In the genomic region with DNA sequence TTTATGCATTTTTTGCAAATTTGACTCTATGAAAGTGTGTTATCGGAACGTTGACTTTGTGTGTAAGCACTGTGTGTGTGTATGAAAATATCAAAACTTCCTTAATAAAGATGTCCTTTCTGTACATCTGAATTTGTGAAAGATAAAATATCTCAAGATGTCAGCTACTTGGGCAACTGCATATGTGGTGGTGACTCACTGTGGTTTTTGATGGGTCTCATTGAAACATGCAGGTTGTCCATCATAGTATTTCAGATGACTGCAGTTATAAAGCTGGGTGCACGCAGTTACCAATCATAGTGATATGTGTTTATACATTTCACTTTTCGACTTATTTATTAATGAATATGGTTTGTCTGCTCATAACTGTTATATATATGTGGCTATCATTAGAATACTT, we compare ENCODE assay signal across 18 cellular contexts. TPM values are rescaled to one million over a fixed set of nuclear protein-coding genes. Genes with fewer than 3 reads are reported as not detected.
A peak's percentile ranks its signal among the peaks of the same experiment; 100 is the strongest.
DNase-seq lines count a peak whose midpoint lies in the region; ATAC-seq, FAIRE-seq and TF ChIP-seq lines count a peak whose summit lies in the region.
"Had no signal": no experiment of that assay in that cellular context is flagged by ENCODE, and none has a peak within 500 bp of the region (broad histone marks: within the 10 kb centered on the region; RNA-seq: fewer than 3 reads in every experiment).

No MANE protein-coding gene starts in this region.

- no peak overlapping the region for H3K4me2 ChIP-seq in GM12878 (ENCODE audit: control insufficient read depth, insufficient read depth)

- H3K4me1 ChIP-seq in GM12878 (ENCODE audit: control insufficient read depth, insufficient read depth, low read length) (peaks cover 22% of the 10 kb centered on the region), Caco-2 (no peaks in the 10 kb centered on the region), psoas muscle (no peaks in the 10 kb centered on the region)
- H3K4me1 ChIP-seq: BE2C had no signal

- H3K27me3 ChIP-seq in GM12878 (replicated peaks in 1 of 2; ENCODE audit: control insufficient read depth in 2 of 2, insufficient read depth in 2 of 2, low read length in 1 of 2) (no peaks in the 10 kb centered on the region), Caco-2 (replicated peaks; ENCODE audit: control insufficient read depth, insufficient read depth, low read length) (no peaks in the 10 kb centered on the region), psoas muscle (ENCODE audit: insufficient read depth in 3 of 3, low read length in 2 of 3) (no peaks in the 10 kb centered on the region)

- no peak overlapping the region for H3K4me3 Mint-ChIP-seq in stimulated activated naive CD8-positive, alpha-beta T cell treated with anti-CD3 and anti-CD28 coated beads, Interleukin-15, Interleukin-2, amounts not matched to agents 100 ng/mL and 50 ng/mL, for 24 hours
- no peak overlapping the region for H3K4me3 Mint-ChIP-seq in Caco-2 (ENCODE audit: unreplicated experiment)
- H3K4me3 Mint-ChIP-seq: dendritic cell treated with granulocyte-macrophage colony-stimulating factor and Interleukin-4, amounts not matched to agents 40 ng/mL and 50 ng/mL, for 4 days had no signal

- no peak for TF ChIP-seq EP300 in GM12878 (IDR thresholded peaks at IDR 0.05; ENCODE audit: borderline replicate concordance in 1 of 2, control insufficient read depth in 1 of 2, low read depth in 2 of 2, low read length in 2 of 2)

- no peaks in the 10 kb centered on the region for H3K9me3 ChIP-seq in GM12878 (replicated peaks; ENCODE audit: control insufficient read depth, insufficient read depth, low read length)
- no peaks in the 10 kb centered on the region for H3K9me3 ChIP-seq in Caco-2
- H3K9me3 ChIP-seq in psoas muscle: no peaks in the 10 kb centered on the region
- H3K9me3 ChIP-seq: BE2C had no signal

- no peak for ATAC-seq in stimulated activated naive CD8-positive, alpha-beta T cell treated with anti-CD3 and anti-CD28 coated beads, Interleukin-15, Interleukin-2, amounts not matched to agents 100 U/mL and 50 U/mL, for 24 hours
- ATAC-seq in GM12878 (peak; percentile 21; the same call in 1 of the 3 replicates), HG03469 (IDR thresholded peaks at IDR 0.05; ENCODE audit: unreplicated experiment) (no peak), psoas muscle (no peak)

- TF ChIP-seq RAD21 in GM12878 (IDR thresholded peaks at IDR 0.05; ENCODE audit: insufficient read depth, low read depth, low read length): no peak

- BruUV-seq in GM12878 (replicated peaks; lab: Mats Ljungman, UMichigan) (no TSS peak), Caco-2 (replicated peaks; lab: Mats Ljungman, UMichigan) (no TSS peak)

- H3K36me3 ChIP-seq in GM12878 (ENCODE audit: control insufficient read depth in 2 of 2, insufficient read depth in 2 of 2, low read length in 1 of 2): no peaks in the 10 kb centered on the region
- no peaks in the 10 kb centered on the region for H3K36me3 ChIP-seq in Caco-2 (ENCODE audit: control insufficient read depth, insufficient read depth, low read length)
- no peaks in the 10 kb centered on the region for H3K36me3 ChIP-seq in psoas muscle (ENCODE audit: insufficient read depth in 1 of 2, low read depth in 1 of 2)
- H3K36me3 ChIP-seq: BE2C had no signal

- no peaks in the 10 kb centered on the region for H3K79me2 ChIP-seq in GM12878 (ENCODE audit: control insufficient read depth, insufficient read depth, low read length)

- H4K20me1 ChIP-seq in GM12878 (ENCODE audit: control insufficient read depth, insufficient read depth): no peaks in the 10 kb centered on the region

- SMC1A ChIA-PET in GM12878 (lab: Charles Lee; ENCODE audit: uncharacterized antibody, unreplicated experiment): no interaction called here

- H3K9ac ChIP-seq in GM12878 (ENCODE audit: control insufficient read depth, insufficient read depth, low read length): no peak overlapping the region

- H3K4me3 ChIP-seq in GM12878 (no peak overlapping the region), Caco-2 (ENCODE audit: low read depth, low read length) (no peak overlapping the region), psoas muscle (no peak overlapping the region)
- H3K4me3 ChIP-seq: SK-N-MC had no signal

- 71% methylated on average over 4 of the region's 4 CpGs for WGBS in GM12878 (ENCODE audit: insufficient coverage, insufficient replicate concordance, low lambda C conversion rate, missing lambda C conversion rate)
- WGBS in psoas muscle, 3 donors: 93 to 96% (median 93%) methylated on average over 4 of the region's 4 CpGs

- H2AFZ ChIP-seq in GM12878 (ENCODE audit: control insufficient read depth, low read depth, low read length): no peak overlapping the region

- in situ Hi-C loops in GM12878 (cut with MboI): no loop called here

- CTCF ChIA-PET in GM12878 (lab: Yijun Ruan, JAX): interaction anchor here (1.0 to 1.4 kb wide), 2 partner anchors 19 to 110 kb away, joined by 3 to 4 read pairs; a partner anchor contains a TSS
- CTCF ChIA-PET in Caco-2 (lab: Charles Lee): no interaction called here

- no peaks in the 10 kb centered on the region for H3K9me3 Mint-ChIP-seq in stimulated activated naive CD8-positive, alpha-beta T cell treated with anti-CD3 and anti-CD28 coated beads, Interleukin-15, Interleukin-2, amounts not matched to agents 100 ng/mL and 50 ng/mL, for 24 hours
- H3K9me3 Mint-ChIP-seq in Caco-2 (ENCODE audit: unreplicated experiment): no peaks in the 10 kb centered on the region
- H3K9me3 Mint-ChIP-seq: dendritic cell treated with granulocyte-macrophage colony-stimulating factor and Interleukin-4, amounts not matched to agents 40 ng/mL and 50 ng/mL, for 4 days had no signal

- no peak for FAIRE-seq in GM12878 (lab: Jason Lieb, UNC)
- FAIRE-seq: HTR-8/SVneo, urothelium cell line had no signal

- no peaks in the 10 kb centered on the region for H3K36me3 Mint-ChIP-seq in stimulated activated naive CD8-positive, alpha-beta T cell treated with anti-CD3 and anti-CD28 coated beads, Interleukin-15, Interleukin-2, amounts not matched to agents 100 ng/mL and 50 ng/mL, for 24 hours (ENCODE audit: low read depth)
- H3K36me3 Mint-ChIP-seq in Caco-2 (ENCODE audit: insufficient read depth, unreplicated experiment): no peaks in the 10 kb centered on the region

- no peak for TF ChIP-seq POLR2A in GM12878 (IDR thresholded peaks at IDR 0.05; ENCODE audit: low read depth, low read length)

- RAD21 ChIA-PET in GM12878 (lab: Charles Lee; ENCODE audit: unreplicated experiment): no interaction called here

- H3K27ac Mint-ChIP-seq in stimulated activated naive CD8-positive, alpha-beta T cell treated with anti-CD3 and anti-CD28 coated beads, Interleukin-15, Interleukin-2, amounts not matched to agents 100 ng/mL and 50 ng/mL, for 24 hours: peak overlapping the region; percentile 95
- no peak overlapping the region for H3K27ac Mint-ChIP-seq in Caco-2 (ENCODE audit: unreplicated experiment)
- H3K27ac Mint-ChIP-seq: dendritic cell treated with granulocyte-macrophage colony-stimulating factor and Interleukin-4, amounts not matched to agents 40 ng/mL and 50 ng/mL, for 4 days had no signal

- TF ChIP-seq CTCF in GM12878 (IDR thresholded peaks at IDR 0.05 in 2 of 3, conservative IDR thresholded peaks at IDR 0.05 in 1 of 3; ENCODE audit: control insufficient read depth in 2 of 3, extremely low read depth in 1 of 3, insufficient read depth in 1 of 3, low read depth in 3 of 3, low read length in 3 of 3) (no peak), Caco-2 (IDR thresholded peaks at IDR 0.05; ENCODE audit: insufficient read depth in 1 of 2, low read depth in 1 of 2, low read length in 1 of 2, severe bottlenecking in 1 of 2, unreplicated experiment in 1 of 2) (no peak), psoas muscle (IDR thresholded peaks at IDR 0.05) (no peak)

- no peak for DNase-seq in stimulated activated naive CD8-positive, alpha-beta T cell treated with anti-CD3 and anti-CD28 coated beads, Interleukin-15, Interleukin-2, amounts not matched to agents 100 U/mL and 50 U/mL, for 24 hours
- DNase-seq in NOMO-1 treated with dmso at 0.1 percent for 144 hours (lab: John Stamatoyannopoulos, UW; ENCODE audit: unreplicated experiment): peak; percentile 41
- no peak for DNase-seq in GM12878 (ENCODE audit: low read depth, low spot score)
- no peak for DNase-seq in Caco-2
- DNase-seq in psoas muscle: no peak
- DNase-seq: anterior cingulate cortex; BE2C; DMS 273 treated with DMSO at 0.1 percent for 48 hours; kidney glomerular epithelial cell; NCI-H1092; occipital lobe; stimulated activated naive CD4-positive, alpha-beta T cell treated with Interleukin-2 at 50 U/mL for 16 hours had no signal

- peaks cover 4% of the 10 kb centered on the region for H3K27me3 Mint-ChIP-seq in stimulated activated naive CD8-positive, alpha-beta T cell treated with anti-CD3 and anti-CD28 coated beads, Interleukin-15, Interleukin-2, amounts not matched to agents 100 ng/mL and 50 ng/mL, for 24 hours
- no peaks in the 10 kb centered on the region for H3K27me3 Mint-ChIP-seq in Caco-2 (ENCODE audit: insufficient read depth, unreplicated experiment)

- POLR2A ChIA-PET in GM12878 (lab: Charles Lee) (no interaction called here), Caco-2 (lab: Charles Lee) (no interaction called here)

- peaks cover 56% of the 10 kb centered on the region for H3K4me1 Mint-ChIP-seq in stimulated activated naive CD8-positive, alpha-beta T cell treated with anti-CD3 and anti-CD28 coated beads, Interleukin-15, Interleukin-2, amounts not matched to agents 100 ng/mL and 50 ng/mL, for 24 hours (ENCODE audit: low read depth)
- H3K4me1 Mint-ChIP-seq in Caco-2 (ENCODE audit: low read depth, unreplicated experiment): peaks cover 6% of the 10 kb centered on the region

- intact Hi-C loops in GM12878 (cut with micrococcal nuclease; ENCODE audit: unreplicated experiment): no loop called here
- intact Hi-C loops in Caco-2 (cut with micrococcal nuclease; ENCODE audit: unreplicated experiment): no loop called here
- intact Hi-C loops in psoas muscle (cut with DNase I): no loop called here

- H3K27ac ChIP-seq in GM12878 (ENCODE audit: control insufficient read depth, insufficient read depth) (no peak overlapping the region), psoas muscle (no peak overlapping the region)
- H3K27ac ChIP-seq: SK-N-MC had no signal

RNA-seq across cellular contexts. Expression of a gene that starts 19.7 kb away (rescaled TPM):
- total RNA-seq in GM12878 (2013; cell fraction: nucleolus; rRNA removed): 1.2 and 1.9 TPM in 2 replicates
- total RNA-seq in GM12878 (2014; rRNA removed) (0.40 and 0.54 TPM in 2 replicates), GM12878 (2014; rRNA removed; fragmentation: Illumina TruSeq; extraction: Trizol) (0.37 and 0.58 TPM in 2 replicates), GM12878 (2021) (0.38 and 0.58 TPM in 2 replicates), Caco-2 (2022) (2.6 and 2.7 TPM in 2 replicates), psoas muscle (1 to 10 TPM in 3 of 4 donors, under 1 TPM in 1; 0.54 to 1.6 (median 1.1) TPM)
- 0.18 TPM for polyA plus RNA-seq in GM12878 (2011; ENCODE audit: low read depth)
- polyA plus RNA-seq in GM12878 (2011; rRNA removed) (0.17 and 0.24 TPM in 2 replicates), GM12878 (2014; fragmentation: Illumina TruSeq; extraction: Trizol) (0.38 and 0.51 TPM in 2 replicates), GM12878 (2014; fragmentation: Nextera tagmentation; extraction: Ambion mirVana) (under 1 TPM; 0.40 to 0.44 TPM), GM12878 (2014; rRNA removed) (0.15 and 0.32 TPM in 2 replicates), GM12878 (2016; fragmentation: Nextera tagmentation; extraction: Ambion mirVana) (under 1 TPM; 0.53 to 0.63 TPM), psoas muscle (1 to 10 TPM in 1 of 3 donors, under 1 TPM in 2; 0.76 to 5.4 (median 0.87) TPM)
- polyA plus RNA-seq in GM12878 (2011; cell fraction: cytosol; rRNA removed): 0.12 and 0.27 TPM in 2 replicates
- 0.20 and 0.28 TPM in 2 replicates for polyA plus RNA-seq in GM12878 (2011; cell fraction: nucleus; rRNA removed)
- 0.27 and 0.58 TPM in 2 replicates for polyA plus RNA-seq in GM12878 (2012)
- polyA minus RNA-seq in GM12878 (2011; rRNA and poly(A)+ RNA removed): 0.59 and 0.88 TPM in 2 replicates
- polyA minus RNA-seq in GM12878 (2011; cell fraction: cytosol; rRNA and poly(A)+ RNA removed): 0.31 TPM in 1 of 2 replicates, not detected in the other
- 0.36 and 0.96 TPM in 2 replicates for polyA minus RNA-seq in GM12878 (2011; cell fraction: nucleus; rRNA and poly(A)+ RNA removed)
